ENCODE assay signal across 8 cellular contexts in genomic region chr13:52011690-52012511, GRCh38. TPM values are rescaled to one million over a fixed set of nuclear protein-coding genes. Genes with fewer than 3 reads are reported as not detected.
DNase-seq lines count a peak whose midpoint lies in the region; ATAC-seq and TF ChIP-seq lines count a peak whose summit lies in the region.

A gene with protein sequence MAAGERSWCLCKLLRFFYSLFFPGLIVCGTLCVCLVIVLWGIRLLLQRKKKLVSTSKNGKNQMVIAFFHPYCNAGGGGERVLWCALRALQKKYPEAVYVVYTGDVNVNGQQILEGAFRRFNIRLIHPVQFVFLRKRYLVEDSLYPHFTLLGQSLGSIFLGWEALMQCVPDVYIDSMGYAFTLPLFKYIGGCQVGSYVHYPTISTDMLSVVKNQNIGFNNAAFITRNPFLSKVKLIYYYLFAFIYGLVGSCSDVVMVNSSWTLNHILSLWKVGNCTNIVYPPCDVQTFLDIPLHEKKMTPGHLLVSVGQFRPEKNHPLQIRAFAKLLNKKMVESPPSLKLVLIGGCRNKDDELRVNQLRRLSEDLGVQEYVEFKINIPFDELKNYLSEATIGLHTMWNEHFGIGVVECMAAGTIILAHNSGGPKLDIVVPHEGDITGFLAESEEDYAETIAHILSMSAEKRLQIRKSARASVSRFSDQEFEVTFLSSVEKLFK (plus strand): TSS chr13:52012398. CDS start chr13:52012419, 21 bp downstream.

- peak; percentile 97 for DNase-seq in DMS153 treated with DMSO at 0.1 percent for 48 hours (lab: John Stamatoyannopoulos, UW; ENCODE audit: unreplicated experiment)
- peak; percentile 99 for DNase-seq in KBM-7
- peak; percentile 100 for DNase-seq in activated T-cell treated with anti-CD3 and anti-CD28 coated beads, Interleukin-2, amount 50 U/mL, for 24 hours
- peak; percentile 98 to 99 for DNase-seq in stimulated activated CD8-positive, alpha-beta memory T cell treated with anti-CD3 and anti-CD28 coated beads, Interleukin-7, amount 100 ng/mL, for 4 hours (ENCODE audit: low read depth in 2 of 2)

- H3K27ac Mint-ChIP-seq in activated T-cell treated with anti-CD3 and anti-CD28 coated beads, Interleukin-2, amount 50 U/mL, for 24 hours = peak within 1 kb of the TSS; percentile 95

- peaks cover 24% of the 10 kb centered on the region for H3K27me3 Mint-ChIP-seq in activated T-cell treated with anti-CD3 and anti-CD28 coated beads, Interleukin-2, amount 50 U/mL, for 24 hours

- H3K4me3 Mint-ChIP-seq in activated T-cell treated with anti-CD3 and anti-CD28 coated beads, Interleukin-2, amount 50 U/mL, for 24 hours = peak within 1 kb of the TSS; percentile 98

- H3K9me3 ChIP-seq in muscle layer of duodenum (ENCODE audit: control insufficient read depth in 1 of 2, low read length in 2 of 2) = no peaks in the 10 kb centered on the region

- peak within 1 kb of the TSS; percentile 100 for H3K4me3 ChIP-seq in muscle layer of duodenum (ENCODE audit: low read depth in 1 of 2, low read length in 2 of 2)

- in situ Hi-C loops in KBM-7 (cut with MboI; ENCODE audit: low pct_unique_long_range_greater_than_20kb, low sequenced_read_pairs) = no loop called here

- H3K4me1 Mint-ChIP-seq in activated T-cell treated with anti-CD3 and anti-CD28 coated beads, Interleukin-2, amount 50 U/mL, for 24 hours (ENCODE audit: low read depth) = peaks cover 29% of the 10 kb centered on the region

- H3K27ac ChIP-seq in muscle layer of duodenum (ENCODE audit: low read length) = peak within 1 kb of the TSS; percentile 92

- peaks cover 23% of the 10 kb centered on the region for H3K36me3 Mint-ChIP-seq in activated T-cell treated with anti-CD3 and anti-CD28 coated beads, Interleukin-2, amount 50 U/mL, for 24 hours (ENCODE audit: low read depth)

- H3K27me3 ChIP-seq in muscle layer of duodenum (ENCODE audit: low read depth, low read length) = no peaks in the 10 kb centered on the region

- no peaks in the 10 kb centered on the region for H3K9me3 Mint-ChIP-seq in activated T-cell treated with anti-CD3 and anti-CD28 coated beads, Interleukin-2, amount 50 U/mL, for 24 hours

- H3K36me3 ChIP-seq in muscle layer of duodenum (ENCODE audit: control insufficient read depth in 1 of 2, insufficient read depth in 2 of 2, low read length in 2 of 2) = no peaks in the 10 kb centered on the region

- peak; percentile 100 for ATAC-seq in GM21717 (IDR thresholded peaks at IDR 0.05; ENCODE audit: unreplicated experiment)
- peak; percentile 100 for ATAC-seq in esophagus mucosa

- H3K4me1 ChIP-seq in muscle layer of duodenum (ENCODE audit: control insufficient read depth in 1 of 2, insufficient read depth in 2 of 2, low read length in 2 of 2) = peaks cover 9 to 24% of the 10 kb centered on the region in 2 donors

TF ChIP-seq in PFSK-1, 5 proteins besides CTCF, POLR2A, EP300 and RAD21:
- TF ChIP-seq, protein P1, sequence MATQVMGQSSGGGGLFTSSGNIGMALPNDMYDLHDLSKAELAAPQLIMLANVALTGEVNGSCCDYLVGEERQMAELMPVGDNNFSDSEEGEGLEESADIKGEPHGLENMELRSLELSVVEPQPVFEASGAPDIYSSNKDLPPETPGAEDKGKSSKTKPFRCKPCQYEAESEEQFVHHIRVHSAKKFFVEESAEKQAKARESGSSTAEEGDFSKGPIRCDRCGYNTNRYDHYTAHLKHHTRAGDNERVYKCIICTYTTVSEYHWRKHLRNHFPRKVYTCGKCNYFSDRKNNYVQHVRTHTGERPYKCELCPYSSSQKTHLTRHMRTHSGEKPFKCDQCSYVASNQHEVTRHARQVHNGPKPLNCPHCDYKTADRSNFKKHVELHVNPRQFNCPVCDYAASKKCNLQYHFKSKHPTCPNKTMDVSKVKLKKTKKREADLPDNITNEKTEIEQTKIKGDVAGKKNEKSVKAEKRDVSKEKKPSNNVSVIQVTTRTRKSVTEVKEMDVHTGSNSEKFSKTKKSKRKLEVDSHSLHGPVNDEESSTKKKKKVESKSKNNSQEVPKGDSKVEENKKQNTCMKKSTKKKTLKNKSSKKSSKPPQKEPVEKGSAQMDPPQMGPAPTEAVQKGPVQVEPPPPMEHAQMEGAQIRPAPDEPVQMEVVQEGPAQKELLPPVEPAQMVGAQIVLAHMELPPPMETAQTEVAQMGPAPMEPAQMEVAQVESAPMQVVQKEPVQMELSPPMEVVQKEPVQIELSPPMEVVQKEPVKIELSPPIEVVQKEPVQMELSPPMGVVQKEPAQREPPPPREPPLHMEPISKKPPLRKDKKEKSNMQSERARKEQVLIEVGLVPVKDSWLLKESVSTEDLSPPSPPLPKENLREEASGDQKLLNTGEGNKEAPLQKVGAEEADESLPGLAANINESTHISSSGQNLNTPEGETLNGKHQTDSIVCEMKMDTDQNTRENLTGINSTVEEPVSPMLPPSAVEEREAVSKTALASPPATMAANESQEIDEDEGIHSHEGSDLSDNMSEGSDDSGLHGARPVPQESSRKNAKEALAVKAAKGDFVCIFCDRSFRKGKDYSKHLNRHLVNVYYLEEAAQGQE (IDR thresholded peaks at IDR 0.05; ENCODE audit: insufficient read depth in 1 of 2, low read depth in 2 of 2, low read length in 2 of 2) = no peak
- TF ChIP-seq FOXP2 (optimal IDR thresholded peaks at IDR 0.05; ENCODE audit: borderline replicate concordance, extremely low read depth, extremely low read length, insufficient read depth) (no peak), TAF1 (IDR thresholded peaks at IDR 0.05; ENCODE audit: borderline replicate concordance, insufficient read depth, low read length) (peak; percentile 29; the same call in 1 of the 2 replicates), POLR2AphosphoS5 (IDR thresholded peaks at IDR 0.05; ENCODE audit: low read depth, low read length) (peak; percentile 40; the same call in 1 of the 2 replicates)

RNA-seq across cellular contexts. Expression of the gene that starts here (rescaled TPM):
- polyA plus RNA-seq in PFSK-1 (2012; ENCODE audit: insufficient read length, low read depth) = 5.5 TPM
- total RNA-seq in esophagus mucosa = 16.7 TPM

Comparison
In these comparisons a context has a peak if more than half of its experiments do, and no peak if none do; other contexts are left out.
1. Peak in every context shown above with its lines: DNase-seq, ATAC-seq, H3K4me3 ChIP-seq and H3K27ac ChIP-seq.